1 cellular context compared by ENCODE assay signal in the genomic region with DNA sequence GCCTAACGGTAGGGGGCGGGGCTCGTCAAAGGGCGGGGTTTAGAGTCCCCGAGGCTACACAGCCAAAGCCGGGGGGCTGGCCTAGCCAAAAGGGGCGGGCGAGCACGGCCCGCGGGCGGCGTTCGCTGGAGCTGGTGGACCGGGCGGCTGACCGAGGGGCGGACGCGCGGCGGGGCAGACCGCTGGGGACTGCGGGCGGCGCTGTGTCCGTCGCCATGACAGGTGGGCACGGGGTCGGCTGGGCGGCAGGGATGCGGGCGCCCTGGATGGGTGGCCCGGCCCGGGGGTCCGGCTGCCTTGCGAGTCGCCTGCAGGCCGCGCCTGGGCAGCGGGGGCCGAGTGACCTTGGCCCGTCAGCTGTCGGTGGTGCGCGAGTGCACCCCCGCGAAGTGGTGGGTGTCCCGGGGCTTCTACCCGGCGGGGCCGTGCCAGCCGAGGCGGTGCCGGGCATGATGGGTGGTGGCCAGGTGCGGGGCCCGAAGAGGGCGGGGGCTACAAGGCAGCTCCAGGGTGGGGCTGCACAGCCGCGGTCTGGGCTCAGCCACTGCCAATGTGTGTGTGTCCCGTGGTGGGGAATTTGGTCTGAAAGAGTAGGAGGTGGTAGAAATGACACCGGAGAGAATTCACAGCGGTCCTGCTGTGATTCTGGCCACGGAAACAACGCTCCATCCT.
TF ChIP-seq lines count a peak whose summit lies in the region.

A gene with protein sequence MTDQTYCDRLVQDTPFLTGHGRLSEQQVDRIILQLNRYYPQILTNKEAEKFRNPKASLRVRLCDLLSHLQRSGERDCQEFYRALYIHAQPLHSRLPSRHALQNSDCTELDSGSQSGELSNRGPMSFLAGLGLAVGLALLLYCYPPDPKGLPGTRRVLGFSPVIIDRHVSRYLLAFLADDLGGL (plus strand): TSS at position 87 of the 672 bp plus-strand sequence. CDS start 129 bp downstream, at position 216.

TF ChIP-seq in K562, 482 proteins besides CTCF, POLR2A, EP300 and RAD21 (continued from another document and continues in another):
- TF ChIP-seq, protein P1, sequence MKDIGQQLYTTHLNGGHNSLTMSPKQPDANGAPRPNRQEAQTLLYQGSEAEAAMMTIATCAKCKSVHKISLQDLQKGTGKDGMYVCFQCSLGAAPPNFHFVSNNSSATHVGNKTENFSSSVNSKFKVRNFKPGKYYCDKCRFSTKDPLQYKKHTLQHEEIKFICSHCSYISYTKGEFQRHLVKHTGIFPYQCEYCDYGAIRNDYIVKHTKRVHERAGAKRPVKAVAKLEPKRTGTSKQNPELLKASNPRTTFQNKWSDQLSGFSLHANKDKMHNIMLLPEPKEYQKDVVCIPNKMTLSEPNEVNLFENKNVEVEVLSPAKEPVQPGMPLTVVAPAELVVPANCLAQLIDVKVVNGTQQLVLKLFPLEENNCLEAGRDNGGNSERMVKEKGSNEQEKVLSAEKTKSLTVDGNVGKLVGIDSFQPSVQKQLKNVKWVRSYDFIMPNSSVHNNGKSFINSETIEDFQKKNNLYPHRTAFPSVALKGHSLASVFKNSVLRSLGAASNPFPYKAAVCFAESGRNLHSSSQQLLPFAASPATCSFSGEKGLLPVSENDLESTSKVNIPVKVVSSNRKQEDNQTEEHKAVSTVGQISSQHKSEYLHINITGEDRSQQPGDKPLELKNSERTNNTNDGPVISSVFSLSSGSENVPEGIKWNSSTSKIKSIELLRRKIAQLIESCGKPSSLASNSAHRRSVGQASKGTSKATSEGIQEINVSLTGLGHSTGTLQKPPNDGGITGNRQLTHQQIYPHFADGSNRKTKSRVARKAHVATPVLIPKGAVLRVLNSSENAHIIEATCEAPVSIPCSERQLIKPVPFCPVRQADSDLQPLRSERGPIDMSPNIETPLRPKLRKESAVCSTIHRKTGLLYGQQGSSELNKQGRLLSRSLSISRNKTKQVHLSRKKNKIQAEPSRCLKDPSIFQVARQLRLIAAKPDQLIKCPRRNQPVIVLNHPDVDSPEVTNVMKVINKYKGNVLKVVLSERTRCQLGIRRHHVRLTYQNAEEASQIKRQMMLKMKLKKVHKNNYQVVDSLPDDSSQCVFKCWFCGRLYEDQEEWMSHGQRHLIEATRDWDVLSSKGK (CRISPR knock-in tag; IDR thresholded peaks at IDR 0.05), result no peak
- no peak for TF ChIP-seq CBX3 (IDR thresholded peaks at IDR 0.05; ENCODE audit: borderline replicate concordance in 1 of 2, low read length in 2 of 2)
- TF ChIP-seq GTF2F1 (IDR thresholded peaks at IDR 0.05; ENCODE audit: low read depth, low read length), result no peak
- no peak for TF ChIP-seq TOE1 (IDR thresholded peaks at IDR 0.05; ENCODE audit: borderline replicate concordance)
- TF ChIP-seq TOE1 (CRISPR knock-in tag; IDR thresholded peaks at IDR 0.05; ENCODE audit: borderline replicate concordance, low read depth), result no peak
- no peak for TF ChIP-seq ZNF444 (CRISPR knock-in tag; IDR thresholded peaks at IDR 0.05)
- TF ChIP-seq SMAD4 (CRISPR knock-in tag; conservative IDR thresholded peaks at IDR 0.05), result peak; percentile 37; the same call in 1 of the 2 replicates
- TF ChIP-seq ZNF77 (CRISPR knock-in tag; IDR thresholded peaks at IDR 0.05), result no peak
- no peak for TF ChIP-seq MEIS2 (IDR thresholded peaks at IDR 0.05; ENCODE audit: partially characterized antibody)
- TF ChIP-seq NR1H2 (CRISPR knock-in tag; IDR thresholded peaks at IDR 0.05), result no peak
- TF ChIP-seq, protein P2, sequence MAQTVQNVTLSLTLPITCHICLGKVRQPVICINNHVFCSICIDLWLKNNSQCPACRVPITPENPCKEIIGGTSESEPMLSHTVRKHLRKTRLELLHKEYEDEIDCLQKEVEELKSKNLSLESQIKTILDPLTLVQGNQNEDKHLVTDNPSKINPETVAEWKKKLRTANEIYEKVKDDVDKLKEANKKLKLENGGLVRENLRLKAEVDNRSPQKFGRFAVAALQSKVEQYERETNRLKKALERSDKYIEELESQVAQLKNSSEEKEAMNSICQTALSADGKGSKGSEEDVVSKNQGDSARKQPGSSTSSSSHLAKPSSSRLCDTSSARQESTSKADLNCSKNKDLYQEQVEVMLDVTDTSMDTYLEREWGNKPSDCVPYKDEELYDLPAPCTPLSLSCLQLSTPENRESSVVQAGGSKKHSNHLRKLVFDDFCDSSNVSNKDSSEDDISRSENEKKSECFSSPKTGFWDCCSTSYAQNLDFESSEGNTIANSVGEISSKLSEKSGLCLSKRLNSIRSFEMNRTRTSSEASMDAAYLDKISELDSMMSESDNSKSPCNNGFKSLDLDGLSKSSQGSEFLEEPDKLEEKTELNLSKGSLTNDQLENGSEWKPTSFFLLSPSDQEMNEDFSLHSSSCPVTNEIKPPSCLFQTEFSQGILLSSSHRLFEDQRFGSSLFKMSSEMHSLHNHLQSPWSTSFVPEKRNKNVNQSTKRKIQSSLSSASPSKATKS (CRISPR knock-in tag; IDR thresholded peaks at IDR 0.05), result no peak
- no peak for TF ChIP-seq KDM4B (IDR thresholded peaks at IDR 0.05; ENCODE audit: borderline replicate concordance in 2 of 2, low read depth in 1 of 2)
- TF ChIP-seq BDP1 (IDR thresholded peaks at IDR 0.05; ENCODE audit: insufficient read depth, insufficient read length), result no peak
- no peak for TF ChIP-seq MTF1 (CRISPR knock-in tag; IDR thresholded peaks at IDR 0.05; ENCODE audit: borderline replicate concordance)
- TF ChIP-seq HIVEP1 (CRISPR knock-in tag; IDR thresholded peaks at IDR 0.05), result no peak
- no peak for TF ChIP-seq ZNF347 (CRISPR knock-in tag; IDR thresholded peaks at IDR 0.05; ENCODE audit: low read depth)
- no peak; the same call in 1 of the 2 replicates for TF ChIP-seq E2F3 (CRISPR knock-in tag; IDR thresholded peaks at IDR 0.05)
- no peak for TF ChIP-seq SMARCE1 (IDR thresholded peaks at IDR 0.05)
- TF ChIP-seq POLR2B (IDR thresholded peaks at IDR 0.05; ENCODE audit: low read depth, partially characterized antibody), result no peak
- TF ChIP-seq, protein P3, sequence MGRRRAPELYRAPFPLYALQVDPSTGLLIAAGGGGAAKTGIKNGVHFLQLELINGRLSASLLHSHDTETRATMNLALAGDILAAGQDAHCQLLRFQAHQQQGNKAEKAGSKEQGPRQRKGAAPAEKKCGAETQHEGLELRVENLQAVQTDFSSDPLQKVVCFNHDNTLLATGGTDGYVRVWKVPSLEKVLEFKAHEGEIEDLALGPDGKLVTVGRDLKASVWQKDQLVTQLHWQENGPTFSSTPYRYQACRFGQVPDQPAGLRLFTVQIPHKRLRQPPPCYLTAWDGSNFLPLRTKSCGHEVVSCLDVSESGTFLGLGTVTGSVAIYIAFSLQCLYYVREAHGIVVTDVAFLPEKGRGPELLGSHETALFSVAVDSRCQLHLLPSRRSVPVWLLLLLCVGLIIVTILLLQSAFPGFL (CRISPR knock-in tag; IDR thresholded peaks at IDR 0.05), result no peak
- no peak for TF ChIP-seq ATF1 (CRISPR knock-in tag; IDR thresholded peaks at IDR 0.05)
- TF ChIP-seq ATF1 (tag; IDR thresholded peaks at IDR 0.05), result peak; percentile 22; the same call in 1 of the 2 replicates
- TF ChIP-seq, protein P4, sequence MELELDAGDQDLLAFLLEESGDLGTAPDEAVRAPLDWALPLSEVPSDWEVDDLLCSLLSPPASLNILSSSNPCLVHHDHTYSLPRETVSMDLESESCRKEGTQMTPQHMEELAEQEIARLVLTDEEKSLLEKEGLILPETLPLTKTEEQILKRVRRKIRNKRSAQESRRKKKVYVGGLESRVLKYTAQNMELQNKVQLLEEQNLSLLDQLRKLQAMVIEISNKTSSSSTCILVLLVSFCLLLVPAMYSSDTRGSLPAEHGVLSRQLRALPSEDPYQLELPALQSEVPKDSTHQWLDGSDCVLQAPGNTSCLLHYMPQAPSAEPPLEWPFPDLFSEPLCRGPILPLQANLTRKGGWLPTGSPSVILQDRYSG (tag; conservative IDR thresholded peaks at IDR 0.05; ENCODE audit: low read depth), result no peak
- TF ChIP-seq HDAC3 (IDR thresholded peaks at IDR 0.05; ENCODE audit: borderline replicate concordance, partially characterized antibody), result no peak
- no peak for TF ChIP-seq COPS2 (conservative IDR thresholded peaks at IDR 0.05)
- TF ChIP-seq, protein P5, sequence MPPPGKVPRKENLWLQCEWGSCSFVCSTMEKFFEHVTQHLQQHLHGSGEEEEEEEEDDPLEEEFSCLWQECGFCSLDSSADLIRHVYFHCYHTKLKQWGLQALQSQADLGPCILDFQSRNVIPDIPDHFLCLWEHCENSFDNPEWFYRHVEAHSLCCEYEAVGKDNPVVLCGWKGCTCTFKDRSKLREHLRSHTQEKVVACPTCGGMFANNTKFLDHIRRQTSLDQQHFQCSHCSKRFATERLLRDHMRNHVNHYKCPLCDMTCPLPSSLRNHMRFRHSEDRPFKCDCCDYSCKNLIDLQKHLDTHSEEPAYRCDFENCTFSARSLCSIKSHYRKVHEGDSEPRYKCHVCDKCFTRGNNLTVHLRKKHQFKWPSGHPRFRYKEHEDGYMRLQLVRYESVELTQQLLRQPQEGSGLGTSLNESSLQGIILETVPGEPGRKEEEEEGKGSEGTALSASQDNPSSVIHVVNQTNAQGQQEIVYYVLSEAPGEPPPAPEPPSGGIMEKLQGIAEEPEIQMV (tag; conservative IDR thresholded peaks at IDR 0.05; ENCODE audit: low read depth), result no peak
- peak; percentile 31 for TF ChIP-seq CXXC5 (CRISPR knock-in tag; IDR thresholded peaks at IDR 0.05)
- TF ChIP-seq, protein P6, sequence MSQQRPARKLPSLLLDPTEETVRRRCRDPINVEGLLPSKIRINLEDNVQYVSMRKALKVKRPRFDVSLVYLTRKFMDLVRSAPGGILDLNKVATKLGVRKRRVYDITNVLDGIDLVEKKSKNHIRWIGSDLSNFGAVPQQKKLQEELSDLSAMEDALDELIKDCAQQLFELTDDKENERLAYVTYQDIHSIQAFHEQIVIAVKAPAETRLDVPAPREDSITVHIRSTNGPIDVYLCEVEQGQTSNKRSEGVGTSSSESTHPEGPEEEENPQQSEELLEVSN (IDR thresholded peaks at IDR 0.05; ENCODE audit: borderline replicate concordance in 1 of 2, extremely low read depth in 1 of 2, insufficient read depth in 1 of 2, insufficient read length in 1 of 2, low read depth in 1 of 2, low read length in 1 of 2, poor library complexity in 1 of 2, severe bottlenecking in 1 of 2), result peak in 1 of 2 experiments; percentile 20
- TF ChIP-seq RBM17 (IDR thresholded peaks at IDR 0.05; ENCODE audit: borderline replicate concordance, low read depth, low read length), result no peak
- TF ChIP-seq SPI1 (IDR thresholded peaks at IDR 0.05; ENCODE audit: borderline replicate concordance, low read depth, low read length), result no peak
- TF ChIP-seq NFATC3 (IDR thresholded peaks at IDR 0.05), result no peak
- TF ChIP-seq ZNF584 (CRISPR knock-in tag; IDR thresholded peaks at IDR 0.05; ENCODE audit: low read depth), result no peak
- TF ChIP-seq, protein P7, sequence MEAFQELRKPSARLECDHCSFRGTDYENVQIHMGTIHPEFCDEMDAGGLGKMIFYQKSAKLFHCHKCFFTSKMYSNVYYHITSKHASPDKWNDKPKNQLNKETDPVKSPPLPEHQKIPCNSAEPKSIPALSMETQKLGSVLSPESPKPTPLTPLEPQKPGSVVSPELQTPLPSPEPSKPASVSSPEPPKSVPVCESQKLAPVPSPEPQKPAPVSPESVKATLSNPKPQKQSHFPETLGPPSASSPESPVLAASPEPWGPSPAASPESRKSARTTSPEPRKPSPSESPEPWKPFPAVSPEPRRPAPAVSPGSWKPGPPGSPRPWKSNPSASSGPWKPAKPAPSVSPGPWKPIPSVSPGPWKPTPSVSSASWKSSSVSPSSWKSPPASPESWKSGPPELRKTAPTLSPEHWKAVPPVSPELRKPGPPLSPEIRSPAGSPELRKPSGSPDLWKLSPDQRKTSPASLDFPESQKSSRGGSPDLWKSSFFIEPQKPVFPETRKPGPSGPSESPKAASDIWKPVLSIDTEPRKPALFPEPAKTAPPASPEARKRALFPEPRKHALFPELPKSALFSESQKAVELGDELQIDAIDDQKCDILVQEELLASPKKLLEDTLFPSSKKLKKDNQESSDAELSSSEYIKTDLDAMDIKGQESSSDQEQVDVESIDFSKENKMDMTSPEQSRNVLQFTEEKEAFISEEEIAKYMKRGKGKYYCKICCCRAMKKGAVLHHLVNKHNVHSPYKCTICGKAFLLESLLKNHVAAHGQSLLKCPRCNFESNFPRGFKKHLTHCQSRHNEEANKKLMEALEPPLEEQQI (IDR thresholded peaks at IDR 0.05), result no peak
- TF ChIP-seq ERF (CRISPR knock-in tag; IDR thresholded peaks at IDR 0.05), result peak; percentile 72; the same call in 1 of the 2 replicates
- no peak for TF ChIP-seq ZSCAN29 (IDR thresholded peaks at IDR 0.05)
- peak; percentile 59 for TF ChIP-seq CHD1 (IDR thresholded peaks at IDR 0.05; ENCODE audit: low read length)
- TF ChIP-seq MTA3 (IDR thresholded peaks at IDR 0.05; ENCODE audit: borderline replicate concordance), result peak; percentile 42; the same call in 1 of the 2 replicates
- no peak for TF ChIP-seq CEBPB (tag; IDR thresholded peaks at IDR 0.05)
- no peak for TF ChIP-seq ZNF507 (tag; conservative IDR thresholded peaks at IDR 0.05)
- peak; percentile 31 for TF ChIP-seq FIP1L1 (IDR thresholded peaks at IDR 0.05; ENCODE audit: low read depth, low read length, poor library complexity, severe bottlenecking)
- TF ChIP-seq ZFP36 (IDR thresholded peaks at IDR 0.05; ENCODE audit: low read depth, low read length, partially characterized antibody), result no peak
- no peak for TF ChIP-seq C11orf30 (IDR thresholded peaks at IDR 0.05; ENCODE audit: low read depth)
- no peak for TF ChIP-seq ZNF24 (IDR thresholded peaks at IDR 0.05)
- TF ChIP-seq L3MBTL2 (IDR thresholded peaks at IDR 0.05), result 0 out of 2 replicates have a peak, but pooled peaks have one; percentile 24
- TF ChIP-seq KDM2B (CRISPR knock-in tag; IDR thresholded peaks at IDR 0.05), result no peak
- TF ChIP-seq NFRKB (IDR thresholded peaks at IDR 0.05; ENCODE audit: low read depth), result no peak
- 0 out of 4 replicates have a peak, but pooled peaks of 1 of the 2 experiments have one; percentile 21 for TF ChIP-seq HDAC1 (IDR thresholded peaks at IDR 0.05)
- TF ChIP-seq CBX8 (IDR thresholded peaks at IDR 0.05; ENCODE audit: borderline replicate concordance, extremely low read depth, low read depth, low read length, poor library complexity, severe bottlenecking), result no peak
- TF ChIP-seq ARID2 (IDR thresholded peaks at IDR 0.05), result no peak
- no peak for TF ChIP-seq BACH1 (tag; IDR thresholded peaks at IDR 0.05)
- TF ChIP-seq STAT5A (IDR thresholded peaks at IDR 0.05; ENCODE audit: borderline replicate concordance, low read length), result no peak
- TF ChIP-seq NFYB (IDR thresholded peaks at IDR 0.05; ENCODE audit: extremely low read depth, insufficient read length), result no peak
- TF ChIP-seq MAZ (CRISPR knock-in tag; conservative IDR thresholded peaks at IDR 0.05 in 1 of 2, IDR thresholded peaks at IDR 0.05 in 1 of 2), result peak in 1 of 2 experiments; percentile 68; a peak in 2 of 4 replicates
- TF ChIP-seq, protein P8, sequence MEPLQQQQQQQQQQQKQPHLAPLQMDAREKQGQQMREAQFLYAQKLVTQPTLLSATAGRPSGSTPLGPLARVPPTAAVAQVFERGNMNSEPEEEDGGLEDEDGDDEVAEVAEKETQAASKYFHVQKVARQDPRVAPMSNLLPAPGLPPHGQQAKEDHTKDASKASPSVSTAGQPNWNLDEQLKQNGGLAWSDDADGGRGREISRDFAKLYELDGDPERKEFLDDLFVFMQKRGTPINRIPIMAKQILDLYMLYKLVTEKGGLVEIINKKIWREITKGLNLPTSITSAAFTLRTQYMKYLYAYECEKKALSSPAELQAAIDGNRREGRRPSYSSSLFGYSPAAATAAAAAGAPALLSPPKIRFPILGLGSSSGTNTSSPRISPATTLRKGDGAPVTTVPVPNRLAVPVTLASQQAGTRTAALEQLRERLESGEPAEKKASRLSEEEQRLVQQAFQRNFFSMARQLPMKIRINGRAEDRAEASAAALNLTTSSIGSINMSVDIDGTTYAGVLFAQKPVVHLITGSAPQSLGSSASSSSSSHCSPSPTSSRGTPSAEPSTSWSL (CRISPR knock-in tag; IDR thresholded peaks at IDR 0.05; ENCODE audit: borderline replicate concordance), result peak; percentile 17; the same call in 1 of the 2 replicates
- TF ChIP-seq RBBP5 (IDR thresholded peaks at IDR 0.05; ENCODE audit: borderline replicate concordance, insufficient read depth, low read length, poor library complexity, severe bottlenecking), result peak; percentile 71
